In genomic region chr7:120521761-120522737, GRCh38 we compare ENCODE assay signal across 22 cellular contexts.
DNase-seq lines count a peak whose midpoint lies in the region; ATAC-seq and TF ChIP-seq lines count a peak whose summit lies in the region.
"Had no signal": no experiment of that assay in that cellular context is flagged by ENCODE, and none has a peak within 500 bp of the region (broad histone marks: within the 10 kb centered on the region; RNA-seq: fewer than 3 reads in every experiment).

No MANE protein-coding gene starts in this region.

- peak overlapping the region; percentile 8 for H3K27ac Mint-ChIP-seq in progenitor cell of endocrine pancreas
- H3K27ac Mint-ChIP-seq: natural killer cell had no signal

- H3K4me3 Mint-ChIP-seq in progenitor cell of endocrine pancreas (ENCODE audit: low read depth) = no peak overlapping the region
- H3K4me3 Mint-ChIP-seq in activated T-cell treated with anti-CD3 and anti-CD28 coated beads, Interleukin-2, amount 50 U/mL, for 4 hours = no peak overlapping the region
- H3K4me3 Mint-ChIP-seq: natural killer cell had no signal

- peak; percentile 72 for ATAC-seq in foreskin keratinocyte
- no peak for ATAC-seq in sciatic nerve
- ATAC-seq in activated T-cell treated with anti-CD3 and anti-CD28 coated beads, Interleukin-2, amount 50 U/mL, for 4 hours = no peak
- ATAC-seq: natural killer cell had no signal

- H3K27me3 ChIP-seq in foreskin keratinocyte = no peaks in the 10 kb centered on the region

- POLR2A ChIA-PET in RWPE1 (lab: Yijun Ruan, JAX; ENCODE audit: low non-redundant PET) = no interaction called here

- DNase-seq in NCI-H1417 (lab: John Stamatoyannopoulos, UW) (peak in 2 of 3 experiments; percentile 19 to 43), NCI-H1417 treated with DMSO at 0.1 percent for 48 hours (lab: John Stamatoyannopoulos, UW) (no peak), NCI-H69 (lab: John Stamatoyannopoulos, UW) (peak; percentile 80), foreskin keratinocyte (peak in 1 of 2 donors; percentile 60), progenitor cell of endocrine pancreas (ENCODE audit: low spot score, unreplicated experiment) (no peak), sciatic nerve (ENCODE audit: low spot score) (no peak), RWPE1 (ENCODE audit: low spot score) (no peak)
- no peak for DNase-seq in activated T-cell treated with anti-CD3 and anti-CD28 coated beads, Interleukin-2, amount 50 U/mL, for 4 hours
- DNase-seq: 8988T; activated CD4-positive, alpha-beta T cell treated with anti-CD3 and anti-CD28 coated beads, Interleukin-2, amount 50 U/mL, for 48 hours; activated naive CD4-positive, alpha-beta T cell; activated T-cell treated with anti-CD3 and anti-CD28 coated beads for 4 hours; amniotic stem cell; DMS79 treated with DMSO at 0.1 percent for 48 hours; kidney glomerular epithelial cell; mesenchymal stem cell; natural killer cell; NCI-H446 treated with DMSO at 0.1 percent for 48 hours; OCI-M1; stimulated activated CD4-positive, alpha-beta T cell treated with anti-CD3 and anti-CD28 coated beads, Interleukin-4, amount 100 ng/mL, for 24 hours had no signal

- H3K36me3 Mint-ChIP-seq in progenitor cell of endocrine pancreas (ENCODE audit: insufficient read depth) = no peaks in the 10 kb centered on the region
- H3K36me3 Mint-ChIP-seq in activated T-cell treated with anti-CD3 and anti-CD28 coated beads, Interleukin-2, amount 50 U/mL, for 4 hours (ENCODE audit: insufficient read depth) = no peaks in the 10 kb centered on the region
- H3K36me3 Mint-ChIP-seq: natural killer cell had no signal

- H3K4me1 ChIP-seq in foreskin keratinocyte = no peaks in the 10 kb centered on the region
- H3K4me1 ChIP-seq: prostate gland had no signal

- no peaks in the 10 kb centered on the region for H3K27me3 Mint-ChIP-seq in progenitor cell of endocrine pancreas
- no peaks in the 10 kb centered on the region for H3K27me3 Mint-ChIP-seq in activated T-cell treated with anti-CD3 and anti-CD28 coated beads, Interleukin-2, amount 50 U/mL, for 4 hours (ENCODE audit: low read depth)

- H3K27ac ChIP-seq in foreskin keratinocyte (no peak overlapping the region), RWPE1 (no peak overlapping the region)
- H3K27ac ChIP-seq: prostate gland, VCaP had no signal

- intact Hi-C loops in sciatic nerve (cut with DNase I) = no loop called here

- CTCF ChIA-PET in RWPE1 (lab: Yijun Ruan, JAX) = no interaction called here

- no peaks in the 10 kb centered on the region for H3K9me3 Mint-ChIP-seq in progenitor cell of endocrine pancreas (ENCODE audit: low read depth)
- H3K9me3 Mint-ChIP-seq in activated T-cell treated with anti-CD3 and anti-CD28 coated beads, Interleukin-2, amount 50 U/mL, for 4 hours = peaks cover 4% of the 10 kb centered on the region

- TF ChIP-seq CTCF in foreskin keratinocyte (conservative IDR thresholded peaks at IDR 0.05) (no peak), progenitor cell of endocrine pancreas (IDR thresholded peaks at IDR 0.05; ENCODE audit: unreplicated experiment) (no peak), RWPE1 (conservative IDR thresholded peaks at IDR 0.05; ENCODE audit: low read depth) (no peak)

- peaks cover 6% of the 10 kb centered on the region for H3K4me1 Mint-ChIP-seq in progenitor cell of endocrine pancreas (ENCODE audit: low read depth)
- no peaks in the 10 kb centered on the region for H3K4me1 Mint-ChIP-seq in activated T-cell treated with anti-CD3 and anti-CD28 coated beads, Interleukin-2, amount 50 U/mL, for 4 hours (ENCODE audit: low read depth)
- H3K4me1 Mint-ChIP-seq: natural killer cell had no signal

Comparison
In these comparisons a context has a peak if more than half of its experiments do, and no peak if none do; other contexts are left out.
1. DNase-seq: peak in NCI-H1417 (2 of 3) and NCI-H69 (single experiment); none in NCI-H1417 treated with DMSO at 0.1 percent for 48 hours (single experiment), progenitor cell of endocrine pancreas (single experiment), sciatic nerve (single experiment), RWPE1 (single experiment) and activated T-cell treated with anti-CD3 and anti-CD28 coated beads, Interleukin-2, amount 50 U/mL, for 4 hours (single experiment).